In genomic region chr9:36125062-36125855, GRCh38 we compare ENCODE assay signal across 33 cellular contexts. TPM values are rescaled to one million over a fixed set of nuclear protein-coding genes. Genes with fewer than 3 reads are reported as not detected.
DNase-seq lines count a peak whose midpoint lies in the region; ATAC-seq, FAIRE-seq and TF ChIP-seq lines count a peak whose summit lies in the region.
"Had no signal": no experiment of that assay in that cellular context is flagged by ENCODE, and none has a peak within 500 bp of the region (broad histone marks: within the 10 kb centered on the region; RNA-seq: fewer than 3 reads in every experiment).

No MANE protein-coding gene starts in this region.

- WGBS in small intestine, 3 donors: 66 to 79% (median 69%) methylated on average over 10 of the region's 10 CpGs

- no peaks in the 10 kb centered on the region for H3K9me3 ChIP-seq in CD4-positive, alpha-beta memory T cell (ENCODE audit: control insufficient read depth in 1 of 2, low read length in 2 of 2)
- H3K9me3 ChIP-seq in small intestine (ENCODE audit: control insufficient read depth, low read depth): no peaks in the 10 kb centered on the region
- no peaks in the 10 kb centered on the region for H3K9me3 ChIP-seq in CD4-positive, alpha-beta T cell (ENCODE audit: control insufficient read depth, low read length)
- H3K9me3 ChIP-seq: A549 had no signal

- H3K4me3 Mint-ChIP-seq in activated T-cell treated with anti-CD3 and anti-CD28 coated beads, Interleukin-2, amount 50 U/mL, for 72 hours: no peak overlapping the region
- no peak overlapping the region for H3K4me3 Mint-ChIP-seq in CD4-positive, alpha-beta memory T cell
- H3K4me3 Mint-ChIP-seq in dendritic cell treated with granulocyte-macrophage colony-stimulating factor and Interleukin-4, amounts not matched to agents 40 ng/mL and 50 ng/mL, for 4 days: peak overlapping the region; percentile 11
- H3K4me3 Mint-ChIP-seq in CD4-positive, alpha-beta T cell: no peak overlapping the region
- H3K4me3 Mint-ChIP-seq: activated CD4-positive, alpha-beta T cell treated with anti-CD3 and anti-CD28 coated beads, Interleukin-2, amount 10 ng/mL, durations not matched to agents 24 days and 14 days; activated naive CD8-positive, alpha-beta T cell treated with anti-CD3 and anti-CD28 coated beads, Interleukin-2, amount 50 U/mL, for 24 hours; activated T-helper 1 cell treated with anti-CD3 and anti-CD28 coated beads, Interleukin-12 subunit alpha, Interleukin-12 subunit beta, Interleukin-2, Interleukin-4 antibody, amounts not matched to agents 30 ng/mL and 10 ng/mL and 1 ng/mL, durations not matched to agents 14 hours and 24 hours and 36 hours; B cell; IgD-negative memory B cell; nephron progenitor cell had no signal

- ATAC-seq in activated T-cell treated with anti-CD3 and anti-CD28 coated beads, Interleukin-2, amount 50 U/mL, for 72 hours (replicated peaks in 1 of 2): peak; percentile 64 to 73
- no peak for ATAC-seq in CD4-positive, alpha-beta T cell (ENCODE audit: poor library complexity)
- no peak for ATAC-seq in GM21447 (IDR thresholded peaks at IDR 0.05; ENCODE audit: unreplicated experiment)
- ATAC-seq: activated naive CD8-positive, alpha-beta T cell treated with anti-CD3 and anti-CD28 coated beads, Interleukin-2, amount 50 U/mL, for 24 hours; PC-3; right cardiac atrium had no signal

- no peak overlapping the region for H3K27ac ChIP-seq in CD4-positive, alpha-beta memory T cell (ENCODE audit: low read depth, low read length)
- H3K27ac ChIP-seq in small intestine (ENCODE audit: low read depth in 1 of 2, low read length in 1 of 2): no peak overlapping the region
- H3K27ac ChIP-seq in CD4-positive, alpha-beta T cell (ENCODE audit: low read depth, low read length): no peak overlapping the region
- H3K27ac ChIP-seq: A549, VCaP had no signal

- H3K36me3 ChIP-seq in CD4-positive, alpha-beta memory T cell (ENCODE audit: insufficient read depth, low read length): peaks cover 4% of the 10 kb centered on the region
- no peaks in the 10 kb centered on the region for H3K36me3 ChIP-seq in small intestine (ENCODE audit: control insufficient read depth in 2 of 2, insufficient read depth in 2 of 2, low read length in 2 of 2)

- no peak for DNase-seq in activated T-cell treated with anti-CD3 and anti-CD28 coated beads, Interleukin-2, amount 50 U/mL, for 72 hours
- no peak for DNase-seq in activated T-cell treated with anti-CD3 and anti-CD28 coated beads, Interleukin-2, amount 50 U/mL, for 48 hours
- DNase-seq in CD4-positive, alpha-beta memory T cell: no peak
- DNase-seq in small intestine: peak; percentile 51
- DNase-seq in effector CD4-positive, alpha-beta T cell: no peak
- DNase-seq in CD4-positive, alpha-beta T cell: no peak
- DNase-seq: activated CD4-positive, alpha-beta T cell treated with anti-CD3 and anti-CD28 coated beads, Interleukin-2, amount 10 ng/mL, durations not matched to agents 24 days and 14 days; activated naive CD8-positive, alpha-beta T cell treated with anti-CD3 and anti-CD28 coated beads, Interleukin-2, amount 50 U/mL, for 24 hours; cerebellar nuclear complex; DND-41; glutamatergic neuron; H7; NCI-H1092 treated with DMSO at 0.1 percent for 48 hours; NCI-H187; NCI-H524 treated with DMSO at 0.1 percent for 48 hours; nephron progenitor cell; NK-92 treated with Interleukin-12 subunit alpha and Interleukin-12 subunit beta, amount 100 ng/mL, for 24 hours; PC-3; right cardiac atrium; SHP77; stimulated activated CD4-positive, alpha-beta T cell treated with anti-CD3 and anti-CD28 coated beads, Interleukin-2, amount 100 ng/mL, for 48 hours; T-helper 9 cell had no signal

- H3K36me3 Mint-ChIP-seq in activated T-cell treated with anti-CD3 and anti-CD28 coated beads, Interleukin-2, amount 50 U/mL, for 72 hours (ENCODE audit: insufficient read depth in 2 of 2): no peaks in the 10 kb centered on the region
- peaks cover 12 to 19% of the 10 kb centered on the region in 2 donors for H3K36me3 Mint-ChIP-seq in CD4-positive, alpha-beta memory T cell
- no peaks in the 10 kb centered on the region for H3K36me3 Mint-ChIP-seq in dendritic cell treated with granulocyte-macrophage colony-stimulating factor and Interleukin-4, amounts not matched to agents 40 ng/mL and 50 ng/mL, for 4 days (ENCODE audit: low read depth)
- H3K36me3 Mint-ChIP-seq in CD4-positive, alpha-beta T cell (ENCODE audit: low read depth): peaks cover 25% of the 10 kb centered on the region

- peaks cover 15% of the 10 kb centered on the region for H3K4me1 Mint-ChIP-seq in activated T-cell treated with anti-CD3 and anti-CD28 coated beads, Interleukin-2, amount 50 U/mL, for 72 hours (ENCODE audit: low read depth)
- peaks cover 16 to 35% (median 27%) of the 10 kb centered on the region in 4 donors for H3K4me1 Mint-ChIP-seq in CD4-positive, alpha-beta memory T cell
- H3K4me1 Mint-ChIP-seq in dendritic cell treated with granulocyte-macrophage colony-stimulating factor and Interleukin-4, amounts not matched to agents 40 ng/mL and 50 ng/mL, for 4 days (ENCODE audit: low read depth): peaks cover 73% of the 10 kb centered on the region
- peaks cover 29% of the 10 kb centered on the region for H3K4me1 Mint-ChIP-seq in CD4-positive, alpha-beta T cell (ENCODE audit: low read depth)

- intact Hi-C loops in CD4-positive, alpha-beta memory T cell (cut with micrococcal nuclease): no loop called here
- intact Hi-C loops in dendritic cell treated with granulocyte-macrophage colony-stimulating factor and Interleukin-4, amounts not matched to agents 40 ng/mL and 50 ng/mL, for 4 days (cut with micrococcal nuclease): no loop called here
- intact Hi-C loops in CD4-positive, alpha-beta T cell (cut with DNase I, micrococcal nuclease): loop anchor here in 1 of 2 experiments (5.0 kb wide), 1 partner anchor 37 kb away; no protein-coding TSS in a partner anchor

- TF ChIP-seq CTCF in CD4-positive, alpha-beta T cell (IDR thresholded peaks at IDR 0.05): no peak

- H3K27ac Mint-ChIP-seq in activated T-cell treated with anti-CD3 and anti-CD28 coated beads, Interleukin-2, amount 50 U/mL, for 72 hours: peak overlapping the region; percentile 2
- peak overlapping the region in 5 of 7 donors; percentile 45 to 70 (median 61) for H3K27ac Mint-ChIP-seq in CD4-positive, alpha-beta memory T cell
- H3K27ac Mint-ChIP-seq in dendritic cell treated with granulocyte-macrophage colony-stimulating factor and Interleukin-4, amounts not matched to agents 40 ng/mL and 50 ng/mL, for 4 days: peak overlapping the region; percentile 70
- no peak overlapping the region for H3K27ac Mint-ChIP-seq in CD4-positive, alpha-beta T cell
- H3K27ac Mint-ChIP-seq: activated CD4-positive, alpha-beta T cell treated with anti-CD3 and anti-CD28 coated beads, Interleukin-2, amount 10 ng/mL, durations not matched to agents 24 days and 14 days; activated naive CD8-positive, alpha-beta T cell treated with anti-CD3 and anti-CD28 coated beads, Interleukin-2, amount 50 U/mL, for 24 hours; activated T-helper 1 cell treated with anti-CD3 and anti-CD28 coated beads, Interleukin-12 subunit alpha, Interleukin-12 subunit beta, Interleukin-2, Interleukin-4 antibody, amounts not matched to agents 30 ng/mL and 10 ng/mL and 1 ng/mL, durations not matched to agents 14 hours and 24 hours and 36 hours; B cell had no signal

- H3K4me1 ChIP-seq in CD4-positive, alpha-beta memory T cell (ENCODE audit: insufficient read depth, low read length): peaks cover 33% of the 10 kb centered on the region
- H3K4me1 ChIP-seq in small intestine (ENCODE audit: control insufficient read depth in 2 of 2, insufficient read depth in 1 of 2, low read depth in 1 of 2, low read length in 1 of 2): peaks cover 0 to 13% of the 10 kb centered on the region in 2 donors
- H3K4me1 ChIP-seq: A549 had no signal

- H3K4me3 ChIP-seq in CD4-positive, alpha-beta memory T cell (ENCODE audit: low read length in 2 of 2): no peak overlapping the region
- no peak overlapping the region for H3K4me3 ChIP-seq in small intestine (ENCODE audit: low read depth in 1 of 2, low read length in 2 of 2)
- H3K4me3 ChIP-seq: A549 had no signal

- FAIRE-seq in small intestine (lab: Jason Lieb, UNC): no peak
- FAIRE-seq: A549, GM19239, islet of Langerhans, urothelium cell line had no signal

- no peaks in the 10 kb centered on the region for H3K27me3 ChIP-seq in CD4-positive, alpha-beta memory T cell (ENCODE audit: insufficient read depth, low read length)
- H3K27me3 ChIP-seq in small intestine (ENCODE audit: control insufficient read depth in 2 of 2, insufficient read depth in 2 of 2, low read length in 2 of 2): no peaks in the 10 kb centered on the region
- H3K27me3 ChIP-seq in CD4-positive, alpha-beta T cell (ENCODE audit: control insufficient read depth, insufficient read depth, low read length): no peaks in the 10 kb centered on the region

- POLR2A ChIA-PET in CD4-positive, alpha-beta memory T cell (lab: Charles Lee; ENCODE audit: partially characterized antibody): interaction anchor here (1.2 to 1.8 kb wide), 4 partner anchors 10 to 66 kb away, joined by 3 to 5 read pairs (median 4); partner anchors contain the start of genes CLTA and GLIPR2
- POLR2A ChIA-PET in CD4-positive, alpha-beta T cell (lab: Charles Lee): interaction anchor here (0.6 to 1.8 kb wide), 2 partner anchors 19 to 1415 kb away, joined by 3 to 4 read pairs; no protein-coding TSS in a partner anchor

- CTCF ChIA-PET in CD4-positive, alpha-beta memory T cell (lab: Charles Lee; ENCODE audit: partially characterized antibody): interaction anchor here (0.8 to 3.8 kb wide), 5 partner anchors 12 to 44 kb away, joined by 3 to 35 read pairs (median 4); partner anchors contain the start of genes CCIN and GLIPR2
- CTCF ChIA-PET in CD4-positive, alpha-beta T cell (lab: Charles Lee): interaction anchor here (0.8 to 1.6 kb wide), 2 partner anchors 41 kb away, joined by 3 to 6 read pairs; no protein-coding TSS in a partner anchor

- H3K9me3 Mint-ChIP-seq in activated T-cell treated with anti-CD3 and anti-CD28 coated beads, Interleukin-2, amount 50 U/mL, for 72 hours: no peaks in the 10 kb centered on the region
- H3K9me3 Mint-ChIP-seq in CD4-positive, alpha-beta memory T cell: peaks cover 0 to 1% (median 0%) of the 10 kb centered on the region in 8 donors
- H3K9me3 Mint-ChIP-seq in dendritic cell treated with granulocyte-macrophage colony-stimulating factor and Interleukin-4, amounts not matched to agents 40 ng/mL and 50 ng/mL, for 4 days: no peaks in the 10 kb centered on the region
- H3K9me3 Mint-ChIP-seq in CD4-positive, alpha-beta T cell: no peaks in the 10 kb centered on the region
- H3K9me3 Mint-ChIP-seq: activated CD4-positive, alpha-beta T cell treated with anti-CD3 and anti-CD28 coated beads, Interleukin-2, amount 10 ng/mL, durations not matched to agents 24 days and 14 days; activated naive CD8-positive, alpha-beta T cell treated with anti-CD3 and anti-CD28 coated beads, Interleukin-2, amount 50 U/mL, for 24 hours; activated T-helper 1 cell treated with anti-CD3 and anti-CD28 coated beads, Interleukin-12 subunit alpha, Interleukin-12 subunit beta, Interleukin-2, Interleukin-4 antibody, amounts not matched to agents 30 ng/mL and 10 ng/mL and 1 ng/mL, durations not matched to agents 14 hours and 24 hours and 36 hours; IgD-negative memory B cell; nephron progenitor cell had no signal

- H3K27me3 Mint-ChIP-seq in activated T-cell treated with anti-CD3 and anti-CD28 coated beads, Interleukin-2, amount 50 U/mL, for 72 hours (ENCODE audit: low read depth): no peaks in the 10 kb centered on the region
- H3K27me3 Mint-ChIP-seq in CD4-positive, alpha-beta memory T cell: no peaks in the 10 kb centered on the region
- H3K27me3 Mint-ChIP-seq in dendritic cell treated with granulocyte-macrophage colony-stimulating factor and Interleukin-4, amounts not matched to agents 40 ng/mL and 50 ng/mL, for 4 days: no peaks in the 10 kb centered on the region
- no peaks in the 10 kb centered on the region for H3K27me3 Mint-ChIP-seq in CD4-positive, alpha-beta T cell
- H3K27me3 Mint-ChIP-seq: activated CD4-positive, alpha-beta T cell treated with anti-CD3 and anti-CD28 coated beads, Interleukin-2, amount 10 ng/mL, durations not matched to agents 24 days and 14 days; activated naive CD8-positive, alpha-beta T cell treated with anti-CD3 and anti-CD28 coated beads, Interleukin-2, amount 50 U/mL, for 24 hours; B cell; IgD-negative memory B cell had no signal

RNA-seq across cellular contexts. Expression of gene GLIPR2, which starts 11.3 kb away (rescaled TPM):
- total RNA-seq in activated T-cell treated with anti-CD3 and anti-CD28 coated beads, Interleukin-2, amount 50 U/mL, for 72 hours: 10 to 100 TPM; 17.7 to 22.7 TPM
- 10 to 100 TPM; 17.0 to 18.9 TPM for total RNA-seq in CD4-positive, alpha-beta memory T cell
- polyA plus RNA-seq in CD4-positive, alpha-beta memory T cell: 100 to 1,000 TPM; 140 to 213 TPM
- polyA plus RNA-seq in small intestine: 10 to 100 TPM in 2 of 3 donors, 1 to 10 TPM in 1; 3.4 to 22.3 (median 13.0) TPM
- 10 to 100 TPM; 13.6 to 13.7 TPM for total RNA-seq in CD4-positive, alpha-beta T cell

RNA-seq across cellular contexts. Expression of gene CCIN, which starts 43.9 kb away (rescaled TPM):
- under 1 TPM in 1 of 2 donors, not detected in 1; 0.12 TPM for total RNA-seq in activated T-cell treated with anti-CD3 and anti-CD28 coated beads, Interleukin-2, amount 50 U/mL, for 72 hours
- not detected for total RNA-seq in CD4-positive, alpha-beta memory T cell
- polyA plus RNA-seq in CD4-positive, alpha-beta memory T cell: not detected
- under 1 TPM in 1 of 3 donors, not detected in 2; 0.04 TPM for polyA plus RNA-seq in small intestine
- under 1 TPM; 0.22 to 0.36 TPM for total RNA-seq in CD4-positive, alpha-beta T cell
- total RNA-seq: activated CD4-positive, alpha-beta T cell treated with anti-CD3 and anti-CD28 coated beads, Interleukin-2, amount 10 ng/mL, durations not matched to agents 24 days and 14 days; activated T-helper 1 cell treated with anti-CD3 and anti-CD28 coated beads, Interleukin-12 subunit alpha, Interleukin-12 subunit beta, Interleukin-2, Interleukin-4 antibody, amounts not matched to agents 30 ng/mL and 10 ng/mL and 1 ng/mL, durations not matched to agents 14 hours and 24 hours and 36 hours; B cell; liver had no signal
- polyA plus RNA-seq: A549, liver had no signal

Comparison
In these comparisons a context has a peak if more than half of its experiments do, and no peak if none do; other contexts are left out.
1. ATAC-seq: peak in activated T-cell treated with anti-CD3 and anti-CD28 coated beads, Interleukin-2, amount 50 U/mL, for 72 hours (2 of 2); none in CD4-positive, alpha-beta T cell (single experiment) and GM21447 (single experiment).